Comparison of ENCODE assay signal across 14 cellular contexts in genomic region chr1:207221934-207222351, GRCh38.
A peak's percentile ranks its signal among the peaks of the same experiment; 100 is the strongest.
DNase-seq lines count a peak whose midpoint lies in the region; ATAC-seq and TF ChIP-seq lines count a peak whose summit lies in the region.
"Had no signal": no experiment of that assay in that cellular context is flagged by ENCODE, and none has a peak within 500 bp of the region (broad histone marks: within the 10 kb centered on the region; RNA-seq: fewer than 3 reads in every experiment).

No MANE protein-coding gene starts in this region.

- no peak overlapping the region for H2AFZ ChIP-seq in trophoblast cell (ENCODE audit: insufficient read depth, low read length, poor library complexity)

- H3K4ac ChIP-seq in trophoblast cell (ENCODE audit: low read depth, low read length), result no peak overlapping the region

- H3K18ac ChIP-seq in trophoblast cell (ENCODE audit: low read length), result no peak overlapping the region

- TF ChIP-seq CTCF in epithelial cell of esophagus (IDR thresholded peaks at IDR 0.05; ENCODE audit: insufficient read depth, low read depth, low read length, missing control alignments), result no peak

- no peaks in the 10 kb centered on the region for H3K27me3 ChIP-seq in trophoblast cell (ENCODE audit: insufficient read depth, low read length)

- H4K12ac ChIP-seq in trophoblast cell (ENCODE audit: low read depth, low read length), result no peak overlapping the region

- H3K9me3 ChIP-seq in trophoblast cell (ENCODE audit: insufficient read depth, low read depth, low read length), result no peaks in the 10 kb centered on the region

- H2BK120ac ChIP-seq in trophoblast cell (ENCODE audit: insufficient read depth, low read length, poor library complexity), result no peak overlapping the region

- H3K9ac ChIP-seq in trophoblast cell (ENCODE audit: low read length), result no peak overlapping the region

- H3K4me3 ChIP-seq in epithelial cell of esophagus (ENCODE audit: low read length), result no peak overlapping the region
- no peak overlapping the region for H3K4me3 ChIP-seq in trophoblast cell (ENCODE audit: low read depth, low read length)
- H3K4me3 ChIP-seq: lung had no signal

- DNase-seq in DMS53 treated with DMSO at 0.1 percent for 48 hours (lab: John Stamatoyannopoulos, UW; ENCODE audit: unreplicated experiment) (peak; percentile 9), M059J (ENCODE audit: low read depth) (peak; percentile 55), epithelial cell of esophagus (ENCODE audit: low read depth) (peak; percentile 92), trophoblast cell (peak; percentile 5 to 36), NCI-H446 (lab: John Stamatoyannopoulos, UW) (no peak), DMS114 treated with DMSO at 0.1 percent for 48 hours (lab: John Stamatoyannopoulos, UW; ENCODE audit: unreplicated experiment) (no peak)
- DNase-seq: activated CD4-positive, CD25-positive, alpha-beta regulatory T cell treated with anti-CD3 and anti-CD28 coated beads, Interleukin-2, amount 50 U/mL, for 72 hours; activated naive CD4-positive, alpha-beta T cell treated with anti-CD3 and anti-CD28 coated beads, Interleukin-2, amount 10 ng/mL, durations not matched to agents 7 days and 5 days; anterior cingulate cortex; central memory CD4-positive, alpha-beta T cell; NCI-H2171 treated with DMSO at 0.1 percent for 48 hours; SHP77 treated with DMSO at 0.1 percent for 48 hours had no signal

- H4K8ac ChIP-seq in trophoblast cell (ENCODE audit: low read depth, low read length), result no peak overlapping the region

- H3K27ac ChIP-seq in trophoblast cell (ENCODE audit: low read depth, low read length), result no peak overlapping the region

- no peak overlapping the region for H3K14ac ChIP-seq in trophoblast cell (ENCODE audit: low read length)

- no peak overlapping the region for H3K4me2 ChIP-seq in trophoblast cell (ENCODE audit: low read length)

- H3K23ac ChIP-seq in trophoblast cell (ENCODE audit: low read length), result no peak overlapping the region

- no peak overlapping the region for H2BK5ac ChIP-seq in trophoblast cell (ENCODE audit: low read depth, low read length, poor library complexity)

- no peak overlapping the region for H4K91ac ChIP-seq in trophoblast cell (ENCODE audit: low read depth, low read length)

- H3K36me3 ChIP-seq in trophoblast cell (ENCODE audit: control insufficient read depth in 1 of 2, insufficient read depth in 2 of 2, low read length in 2 of 2), result no peaks in the 10 kb centered on the region

- no peaks in the 10 kb centered on the region for H3K79me2 ChIP-seq in trophoblast cell (ENCODE audit: control insufficient read depth, insufficient read depth, low read length, poor library complexity)

- H3K79me1 ChIP-seq in trophoblast cell (ENCODE audit: low read length), result no peaks in the 10 kb centered on the region

- no peak overlapping the region for H2AK5ac ChIP-seq in trophoblast cell (ENCODE audit: low read length)

- no peak for ATAC-seq in HG02981 (IDR thresholded peaks at IDR 0.05; ENCODE audit: unreplicated experiment)

- H3K4me1 ChIP-seq in trophoblast cell (ENCODE audit: control insufficient read depth in 1 of 2, insufficient read depth in 2 of 2, low read length in 2 of 2), result no peaks in the 10 kb centered on the region

- no peak overlapping the region for H2BK12ac ChIP-seq in trophoblast cell (ENCODE audit: low read length)

Comparison
In these comparisons a context has a peak if more than half of its experiments do, and no peak if none do; other contexts are left out.
1. DNase-seq: peak in DMS53 treated with DMSO at 0.1 percent for 48 hours (single experiment), M059J (single experiment), epithelial cell of esophagus (single experiment) and trophoblast cell (2 of 2); none in NCI-H446 (0 of 2) and DMS114 treated with DMSO at 0.1 percent for 48 hours (single experiment).